Comparison of ENCODE assay signal across 24 cellular contexts in genomic region chr1:175506081-175506480, GRCh38.
"Had no signal": no experiment of that assay in that cellular context is flagged by ENCODE, and none has a peak within 500 bp of the region (broad histone marks: within the 10 kb centered on the region; RNA-seq: fewer than 3 reads in every experiment).

No MANE protein-coding gene starts in this region.

- H3K4me1 ChIP-seq: esophagus muscularis mucosa, foreskin keratinocyte, gastroesophageal sphincter, left lung, lower lobe of right lung had no signal

- H3K36me3 Mint-ChIP-seq: mesothelial cell of epicardium had no signal

- H3K9me3 Mint-ChIP-seq: effector memory CD8-positive, alpha-beta T cell; endodermal cell; mesothelial cell of epicardium had no signal

- H3K79me2 ChIP-seq: hepatocyte had no signal

- ATAC-seq: effector memory CD8-positive, alpha-beta T cell; foreskin keratinocyte; gastroesophageal sphincter; left lung; lower lobe of right lung; mucosa of descending colon had no signal

- H3K36me3 ChIP-seq: esophagus muscularis mucosa, gastroesophageal sphincter, heart left ventricle, left lung, lower lobe of right lung had no signal

- FAIRE-seq: colon, endometrium, frontal cortex, islet of Langerhans, keratinocyte had no signal

- H3K27ac ChIP-seq: coronary artery, esophagus muscularis mucosa, foreskin keratinocyte, gastroesophageal sphincter, heart left ventricle, hepatocyte, left lung, lower lobe of right lung had no signal

- H3K4me3 ChIP-seq: esophagus muscularis mucosa, gastroesophageal sphincter, hepatocyte, left lung, lower lobe of right lung, mucosa of descending colon had no signal

- DNase-seq: effector CD8-positive, alpha-beta T cell; effector memory CD8-positive, alpha-beta T cell; endodermal cell; foreskin keratinocyte; heart left ventricle; hypothalamus; left cardiac atrium; left lung; left ventricle myocardium superior; lower lobe of right lung; mammary epithelial cell; mesenchymal stem cell; mucosa of descending colon; naive B cell had no signal

- H3K9me3 ChIP-seq: lower lobe of right lung, mucosa of descending colon had no signal

- H3K4me1 Mint-ChIP-seq: mesothelial cell of epicardium, naive B cell had no signal

- H3K27ac Mint-ChIP-seq: endodermal cell, mesothelial cell of epicardium, naive B cell had no signal

- H2AFZ ChIP-seq: hepatocyte had no signal

- H3K4me3 Mint-ChIP-seq: effector memory CD8-positive, alpha-beta T cell; endodermal cell; mesothelial cell of epicardium had no signal

- H3K4me2 ChIP-seq: hepatocyte had no signal
